In the genomic region with DNA sequence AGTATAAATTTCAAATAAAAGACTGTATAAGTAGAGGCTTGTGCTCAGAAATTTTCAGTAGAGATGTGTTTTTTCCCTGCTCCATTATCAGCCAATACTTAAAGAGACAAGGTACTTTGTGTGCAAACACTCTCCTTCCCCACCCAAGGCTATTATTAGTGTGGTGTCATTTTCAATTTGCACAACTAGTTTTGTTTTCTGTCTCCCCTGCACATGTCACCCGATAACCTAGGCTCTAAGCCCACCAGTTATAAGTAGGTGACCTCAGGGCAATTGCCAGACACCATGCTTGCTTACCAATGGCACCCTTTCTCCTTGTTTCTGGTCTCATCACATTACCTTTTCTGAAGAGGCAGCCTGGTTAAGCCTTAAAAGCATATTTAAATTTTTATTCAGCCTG, we compare ENCODE assay signal across 24 cellular contexts. TPM values are rescaled to one million over a fixed set of nuclear protein-coding genes. Genes with fewer than 3 reads are reported as not detected.
"Had no signal": no experiment of that assay in that cellular context is flagged by ENCODE, and none has a peak within 500 bp of the region (broad histone marks: within the 10 kb centered on the region; RNA-seq: fewer than 3 reads in every experiment).

No MANE protein-coding gene starts in this region.

- H3K9me3 ChIP-seq: adrenal gland, body of pancreas, colonic mucosa, gastrocnemius medialis, psoas muscle, upper lobe of right lung had no signal

- H3K27me3 ChIP-seq: adrenal gland, body of pancreas, colonic mucosa, gastrocnemius medialis, pancreas, right atrium auricular region, upper lobe of right lung had no signal

- H3K27ac ChIP-seq: adrenal gland, body of pancreas, colonic mucosa, gastrocnemius medialis, pancreas, psoas muscle, upper lobe of right lung, VCaP had no signal

- DNase-seq: activated CD4-positive, alpha-beta T cell treated with anti-CD3 and anti-CD28 coated beads for 4 hours; activated CD4-positive, alpha-beta T cell treated with anti-CD3 and anti-CD28 coated beads, Interleukin-2, amount 50 U/mL, for 4 hours; activated effector memory CD4-positive, alpha-beta T cell treated with anti-CD3 and anti-CD28 coated beads, Interleukin-2, amount 50 U/mL, for 16 hours; activated naive CD4-positive, alpha-beta T cell treated with anti-CD3 and anti-CD28 coated beads for 36 hours; activated naive CD8-positive, alpha-beta T cell treated with anti-CD3 and anti-CD28 coated beads for 36 hours; adrenal gland; aorta; body of pancreas; cerebellar nuclear complex; colonic mucosa; effector CD8-positive, alpha-beta T cell; gastrocnemius medialis; glutamatergic neuron; left colon; naive thymus-derived CD4-positive, alpha-beta T cell; nucleus accumbens; pancreas; psoas muscle; spleen; stimulated activated naive CD4-positive, alpha-beta T cell; upper lobe of right lung had no signal

- H3K4me1 ChIP-seq: adrenal gland, body of pancreas, colonic mucosa, gastrocnemius medialis, pancreas, psoas muscle, spleen, upper lobe of right lung had no signal

- H3K4me3 ChIP-seq: body of pancreas, colonic mucosa, gastrocnemius medialis, pancreas, psoas muscle, right atrium auricular region, spleen, upper lobe of right lung had no signal

- ATAC-seq: body of pancreas; gastrocnemius medialis; left colon; naive thymus-derived CD4-positive, alpha-beta T cell; pancreas; psoas muscle; upper lobe of right lung had no signal

- H3K36me3 ChIP-seq: adrenal gland, colonic mucosa, gastrocnemius medialis, pancreas, right atrium auricular region, spleen, upper lobe of right lung had no signal

RNA-seq across cellular contexts. Expression of a gene that starts 8.0 kb away (rescaled TPM):
- total RNA-seq: T-helper 1 cell treated with Interleukin-12 subunit alpha and Interleukin-12 subunit beta and Interleukin-4 antibody, amounts not matched to agents 30 ng/mL and 1 ng/mL, for 36 hours had no signal
- polyA plus RNA-seq: naive thymus-derived CD4-positive, alpha-beta T cell had no signal
